ENCODE assay signal across 31 cellular contexts in genomic region chr2:101581675-101582299, GRCh38.
"Had no signal": no experiment of that assay in that cellular context is flagged by ENCODE, and none has a peak within 500 bp of the region (broad histone marks: within the 10 kb centered on the region; RNA-seq: fewer than 3 reads in every experiment).

No MANE protein-coding gene starts in this region.

- H3K4me1 Mint-ChIP-seq: natural killer cell; nephron; stimulated activated memory B cell treated with anti-CD40 and anti-IgM and Interleukin-4, amounts not matched to agents 10 μg/mL and 1 μg/mL and 100 μg/mL, for 72 hours had no signal

- H3K9me3 Mint-ChIP-seq: natural killer cell had no signal

- H3K36me3 Mint-ChIP-seq: natural killer cell; stimulated activated memory B cell treated with anti-CD40 and anti-IgM and Interleukin-4, amounts not matched to agents 10 μg/mL and 1 μg/mL and 100 μg/mL, for 72 hours; type B pancreatic cell had no signal

- H3K4me3 ChIP-seq: ovary, psoas muscle, skin epidermis, smooth muscle cell, spleen, suprapubic skin, testis, tibial artery, transverse colon, upper lobe of right lung, uterus had no signal

- H3K27me3 ChIP-seq: neutrophil, ovary, spleen, suprapubic skin, testis, tibial artery, transverse colon, upper lobe of right lung, uterus had no signal

- DNase-seq: naive thymus-derived CD4-positive, alpha-beta T cell; natural killer cell; nucleus accumbens; ovary; posterior cingulate gyrus; psoas muscle; right cardiac atrium; spleen; stimulated activated CD4-positive, alpha-beta T cell treated with anti-CD3 and anti-CD28 coated beads, Interleukin-12 subunit alpha, Interleukin-12 subunit beta, amount 100 ng/mL, for 4 hours; stimulated activated CD4-positive, alpha-beta T cell treated with anti-CD3 and anti-CD28 coated beads, Interleukin-1b, Interleukin-23, amount 100 ng/mL, for 48 hours; stimulated activated CD4-positive, alpha-beta T cell treated with anti-CD3 and anti-CD28 coated beads, Interleukin-4, amount 100 ng/mL, for 1 hour; stimulated activated CD4-positive, alpha-beta T cell treated with anti-CD3 and anti-CD28 coated beads, Interleukin-4, amount 100 ng/mL, for 4 hours; stimulated activated CD8-positive, alpha-beta memory T cell treated with anti-CD3 and anti-CD28 coated beads, Interleukin-4, amount 100 ng/mL, for 48 hours; stimulated activated naive CD4-positive, alpha-beta T cell; stimulated activated naive CD8-positive, alpha-beta T cell treated with anti-CD3 and anti-CD28 coated beads, Interleukin-15, amount 100 ng/mL, for 72 hours; stimulated activated naive CD8-positive, alpha-beta T cell treated with anti-CD3 and anti-CD28 coated beads, Interleukin-15, Interleukin-2, amounts not matched to agents 100 U/mL and 50 U/mL, for 24 hours; substantia nigra; testis; tibial artery; transverse colon; upper lobe of right lung; uterus had no signal

- H3K27me3 Mint-ChIP-seq: stimulated activated memory B cell treated with anti-CD40 and anti-IgM and Interleukin-4, amounts not matched to agents 10 μg/mL and 1 μg/mL and 100 μg/mL, for 72 hours; stimulated activated naive CD8-positive, alpha-beta T cell treated with anti-CD3 and anti-CD28 coated beads, Interleukin-15, amount 100 ng/mL, for 72 hours had no signal

- H3K27ac ChIP-seq: neutrophil, ovary, parathyroid adenoma, psoas muscle, skin epidermis, spleen, suprapubic skin, testis, tibial artery, transverse colon, upper lobe of right lung, uterus had no signal

- H3K4me1 ChIP-seq: parathyroid adenoma, psoas muscle, spleen, suprapubic skin, testis, transverse colon, uterus had no signal

- H3K4me3 Mint-ChIP-seq: naive thymus-derived CD4-positive, alpha-beta T cell; natural killer cell; nephron; stimulated activated memory B cell treated with anti-CD40 and anti-IgM and Interleukin-4, amounts not matched to agents 10 μg/mL and 1 μg/mL and 100 μg/mL, for 72 hours; stimulated activated naive CD8-positive, alpha-beta T cell treated with anti-CD3 and anti-CD28 coated beads, Interleukin-15, amount 100 ng/mL, for 72 hours; type B pancreatic cell had no signal

- H3K9me3 ChIP-seq: neutrophil, ovary, suprapubic skin, testis, tibial artery, uterus had no signal

- H3K27ac Mint-ChIP-seq: natural killer cell; nephron; progenitor cell of endocrine pancreas; stimulated activated memory B cell treated with anti-CD40 and anti-IgM and Interleukin-4, amounts not matched to agents 10 μg/mL and 1 μg/mL and 100 μg/mL, for 72 hours; stimulated activated naive CD8-positive, alpha-beta T cell treated with anti-CD3 and anti-CD28 coated beads, Interleukin-15, amount 100 ng/mL, for 72 hours; type B pancreatic cell had no signal

- H3K36me3 ChIP-seq: neutrophil, ovary, spleen, suprapubic skin, tibial artery, transverse colon, upper lobe of right lung, uterus had no signal
